16 cellular contexts compared by ENCODE assay signal in genomic region chr18:32776525-32776924, GRCh38. TPM values are rescaled to one million over a fixed set of nuclear protein-coding genes. Genes with fewer than 3 reads are reported as not detected.
DNase-seq lines count a peak whose midpoint lies in the region; ATAC-seq and TF ChIP-seq lines count a peak whose summit lies in the region.
"Had no signal": no experiment of that assay in that cellular context is flagged by ENCODE, and none has a peak within 500 bp of the region (broad histone marks: within the 10 kb centered on the region; RNA-seq: fewer than 3 reads in every experiment).

No MANE protein-coding gene starts in this region.

- DNase-seq in cardiac muscle cell (ENCODE audit: low read depth in 1 of 2, low spot score in 1 of 2), result no peak
- DNase-seq in right atrium auricular region (ENCODE audit: low spot score), result no peak
- DNase-seq in NCI-H345 (lab: John Stamatoyannopoulos, UW), result peak; percentile 48
- peak; percentile 59 for DNase-seq in NCI-H69 (lab: John Stamatoyannopoulos, UW)
- no peak for DNase-seq in NOMO-1 (lab: John Stamatoyannopoulos, UW; ENCODE audit: unreplicated experiment in 2 of 2)
- DNase-seq: C1 segment of cervical spinal cord; Calu3; CD4-positive, alpha-beta memory T cell; DMS153; DND-41; H9 had no signal

- no peak for ATAC-seq in HG02759 (IDR thresholded peaks at IDR 0.05; ENCODE audit: unreplicated experiment)
- ATAC-seq: GM23338, HCT116 had no signal

- no peaks in the 10 kb centered on the region for H3K27me3 ChIP-seq in cardiac muscle cell
- H3K27me3 ChIP-seq in right atrium auricular region, result peaks cover 0 to 3% of the 10 kb centered on the region in 2 donors

- no peaks in the 10 kb centered on the region for H3K9me3 ChIP-seq in cardiac muscle cell (ENCODE audit: low read depth)
- H3K9me3 ChIP-seq in right atrium auricular region, result no peaks in the 10 kb centered on the region

- no peak overlapping the region for H3K4me3 ChIP-seq in cardiac muscle cell
- no peak overlapping the region for H3K4me3 ChIP-seq in right atrium auricular region
- H3K4me3 ChIP-seq: GM23338 had no signal

- TF ChIP-seq CTCF in cardiac muscle cell (IDR thresholded peaks at IDR 0.05; ENCODE audit: low read depth, low read length), result no peak
- no peak for TF ChIP-seq CTCF in right atrium auricular region (IDR thresholded peaks at IDR 0.05)

- H3K36me3 ChIP-seq in cardiac muscle cell, result no peaks in the 10 kb centered on the region
- no peaks in the 10 kb centered on the region for H3K36me3 ChIP-seq in right atrium auricular region

- H3K4me1 ChIP-seq in cardiac muscle cell (ENCODE audit: low read depth), result peaks cover 21% of the 10 kb centered on the region
- H3K4me1 ChIP-seq in right atrium auricular region, result peaks cover 0 to 4% of the 10 kb centered on the region in 2 donors

- H3K27ac ChIP-seq in cardiac muscle cell, result peak overlapping the region; percentile 77
- H3K27ac ChIP-seq in right atrium auricular region, result no peak overlapping the region

RNA-seq across cellular contexts. Expression of gene KLHL14, which starts 3.7 kb away (rescaled TPM):
- total RNA-seq in cardiac muscle cell, result 69.8 and 88.0 TPM in 2 replicates
- 45.8 and 54.8 TPM in 2 replicates for polyA plus RNA-seq in cardiac muscle cell
- total RNA-seq in right atrium auricular region, result not detected
- total RNA-seq: A172; CD4-positive, alpha-beta memory T cell had no signal
- polyA plus RNA-seq: BJ had no signal

Comparison
In these comparisons a context has a peak if more than half of its experiments do, and no peak if none do; other contexts are left out.
1. RNA of gene KLHL14, which starts 3.7 kb away (total RNA-seq): 69.8 to 88.0 TPM in cardiac muscle cell; not detected in right atrium auricular region; every median in the first group is over 10 times any median in the second.
2. DNase-seq: peak in NCI-H345 (single experiment) and NCI-H69 (single experiment); none in cardiac muscle cell (0 of 2), right atrium auricular region (single experiment) and NOMO-1 (0 of 2).